Comparison of ENCODE assay signal across 1 cellular context in genomic region chr9:123470121-123470851, GRCh38.
TF ChIP-seq lines count a peak whose summit lies in the region.

No MANE protein-coding gene starts in this region.

TF ChIP-seq in HepG2, 621 proteins besides CTCF, POLR2A, EP300 and RAD21 (continued from another document and continues in another):
- TF ChIP-seq, protein P1, sequence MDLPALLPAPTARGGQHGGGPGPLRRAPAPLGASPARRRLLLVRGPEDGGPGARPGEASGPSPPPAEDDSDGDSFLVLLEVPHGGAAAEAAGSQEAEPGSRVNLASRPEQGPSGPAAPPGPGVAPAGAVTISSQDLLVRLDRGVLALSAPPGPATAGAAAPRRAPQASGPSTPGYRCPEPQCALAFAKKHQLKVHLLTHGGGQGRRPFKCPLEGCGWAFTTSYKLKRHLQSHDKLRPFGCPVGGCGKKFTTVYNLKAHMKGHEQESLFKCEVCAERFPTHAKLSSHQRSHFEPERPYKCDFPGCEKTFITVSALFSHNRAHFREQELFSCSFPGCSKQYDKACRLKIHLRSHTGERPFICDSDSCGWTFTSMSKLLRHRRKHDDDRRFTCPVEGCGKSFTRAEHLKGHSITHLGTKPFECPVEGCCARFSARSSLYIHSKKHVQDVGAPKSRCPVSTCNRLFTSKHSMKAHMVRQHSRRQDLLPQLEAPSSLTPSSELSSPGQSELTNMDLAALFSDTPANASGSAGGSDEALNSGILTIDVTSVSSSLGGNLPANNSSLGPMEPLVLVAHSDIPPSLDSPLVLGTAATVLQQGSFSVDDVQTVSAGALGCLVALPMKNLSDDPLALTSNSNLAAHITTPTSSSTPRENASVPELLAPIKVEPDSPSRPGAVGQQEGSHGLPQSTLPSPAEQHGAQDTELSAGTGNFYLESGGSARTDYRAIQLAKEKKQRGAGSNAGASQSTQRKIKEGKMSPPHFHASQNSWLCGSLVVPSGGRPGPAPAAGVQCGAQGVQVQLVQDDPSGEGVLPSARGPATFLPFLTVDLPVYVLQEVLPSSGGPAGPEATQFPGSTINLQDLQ (CRISPR knock-in tag; IDR thresholded peaks at IDR 0.05): no peak
- TF ChIP-seq KDM1A (CRISPR knock-in tag; IDR thresholded peaks at IDR 0.05) (peak; percentile 73; the same call in 1 of the 2 replicates), POLR2AphosphoS2 (IDR thresholded peaks at IDR 0.05; ENCODE audit: low read depth, low read length) (no peak), SSRP1 (CRISPR knock-in tag; IDR thresholded peaks at IDR 0.05) (no peak), GABPB1 (CRISPR knock-in tag; IDR thresholded peaks at IDR 0.05) (peak; percentile 63), FOXP1 (IDR thresholded peaks at IDR 0.05) (no peak), FOXP1 (CRISPR knock-in tag; IDR thresholded peaks at IDR 0.05) (peak; percentile 73), HDAC2 (CRISPR knock-in tag; IDR thresholded peaks at IDR 0.05) (peak; percentile 85), ZBTB8A (CRISPR knock-in tag; IDR thresholded peaks at IDR 0.05; ENCODE audit: borderline replicate concordance, low read depth) (peak; percentile 65; the same call in 1 of the 2 replicates), ZNF609 (CRISPR knock-in tag; IDR thresholded peaks at IDR 0.05; ENCODE audit: borderline replicate concordance) (peak; percentile 71; the same call in 1 of the 2 replicates), DPF2 (CRISPR knock-in tag; IDR thresholded peaks at IDR 0.05; ENCODE audit: borderline replicate concordance, low read depth) (peak; percentile 73), XRCC5 (optimal IDR thresholded peaks at IDR 0.05; ENCODE audit: low read length) (peak; percentile 39), TCF7 (IDR thresholded peaks at IDR 0.05; ENCODE audit: low read depth) (peak; percentile 46; the same call in 1 of the 2 replicates), ZFP91 (CRISPR knock-in tag; IDR thresholded peaks at IDR 0.05; ENCODE audit: borderline replicate concordance) (peak; percentile 41; the same call in 1 of the 2 replicates), ZBTB1 (CRISPR knock-in tag; IDR thresholded peaks at IDR 0.05; ENCODE audit: borderline replicate concordance) (no peak), MED1 (CRISPR knock-in tag; IDR thresholded peaks at IDR 0.05) (peak; percentile 94), CREM (IDR thresholded peaks at IDR 0.05) (peak; percentile 69), CREM (CRISPR knock-in tag; IDR thresholded peaks at IDR 0.05) (no peak), ZNF614 (CRISPR knock-in tag; IDR thresholded peaks at IDR 0.05; ENCODE audit: borderline replicate concordance) (peak; percentile 72; the same call in 1 of the 2 replicates), MXD4 (CRISPR knock-in tag; IDR thresholded peaks at IDR 0.05) (peak; percentile 80), ZNF138 (CRISPR knock-in tag; IDR thresholded peaks at IDR 0.05; ENCODE audit: low read depth) (no peak), ZNF720 (CRISPR knock-in tag; IDR thresholded peaks at IDR 0.05) (no peak), ZNF142 (CRISPR knock-in tag; IDR thresholded peaks at IDR 0.05) (no peak), PCBP1 (IDR thresholded peaks at IDR 0.05; ENCODE audit: borderline replicate concordance, low read depth, low read length) (no peak), ZNF670 (CRISPR knock-in tag; IDR thresholded peaks at IDR 0.05; ENCODE audit: borderline replicate concordance) (no peak), NFYB (CRISPR knock-in tag; IDR thresholded peaks at IDR 0.05) (peak; percentile 42), ZBTB2 (CRISPR knock-in tag; IDR thresholded peaks at IDR 0.05; ENCODE audit: low read depth) (no peak), ZNF225 (CRISPR knock-in tag; IDR thresholded peaks at IDR 0.05) (peak; percentile 67; the same call in 1 of the 2 replicates), TFDP1 (CRISPR knock-in tag; IDR thresholded peaks at IDR 0.05; ENCODE audit: borderline replicate concordance) (peak; percentile 86), HCFC1 (IDR thresholded peaks at IDR 0.05; ENCODE audit: low read depth, low read length) (no peak; the same call in 1 of the 2 replicates), PBX2 (CRISPR knock-in tag; IDR thresholded peaks at IDR 0.05) (no peak), ZIK1 (CRISPR knock-in tag; IDR thresholded peaks at IDR 0.05; ENCODE audit: borderline replicate concordance, low read depth) (no peak), TBX2 (CRISPR knock-in tag; IDR thresholded peaks at IDR 0.05; ENCODE audit: borderline replicate concordance) (peak; percentile 87)
- TF ChIP-seq, protein P2, sequence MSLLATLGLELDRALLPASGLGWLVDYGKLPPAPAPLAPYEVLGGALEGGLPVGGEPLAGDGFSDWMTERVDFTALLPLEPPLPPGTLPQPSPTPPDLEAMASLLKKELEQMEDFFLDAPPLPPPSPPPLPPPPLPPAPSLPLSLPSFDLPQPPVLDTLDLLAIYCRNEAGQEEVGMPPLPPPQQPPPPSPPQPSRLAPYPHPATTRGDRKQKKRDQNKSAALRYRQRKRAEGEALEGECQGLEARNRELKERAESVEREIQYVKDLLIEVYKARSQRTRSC (CRISPR knock-in tag; IDR thresholded peaks at IDR 0.05; ENCODE audit: low read depth): 0 out of 2 replicates have a peak, but pooled peaks have one; percentile 60
- TF ChIP-seq, protein P3, sequence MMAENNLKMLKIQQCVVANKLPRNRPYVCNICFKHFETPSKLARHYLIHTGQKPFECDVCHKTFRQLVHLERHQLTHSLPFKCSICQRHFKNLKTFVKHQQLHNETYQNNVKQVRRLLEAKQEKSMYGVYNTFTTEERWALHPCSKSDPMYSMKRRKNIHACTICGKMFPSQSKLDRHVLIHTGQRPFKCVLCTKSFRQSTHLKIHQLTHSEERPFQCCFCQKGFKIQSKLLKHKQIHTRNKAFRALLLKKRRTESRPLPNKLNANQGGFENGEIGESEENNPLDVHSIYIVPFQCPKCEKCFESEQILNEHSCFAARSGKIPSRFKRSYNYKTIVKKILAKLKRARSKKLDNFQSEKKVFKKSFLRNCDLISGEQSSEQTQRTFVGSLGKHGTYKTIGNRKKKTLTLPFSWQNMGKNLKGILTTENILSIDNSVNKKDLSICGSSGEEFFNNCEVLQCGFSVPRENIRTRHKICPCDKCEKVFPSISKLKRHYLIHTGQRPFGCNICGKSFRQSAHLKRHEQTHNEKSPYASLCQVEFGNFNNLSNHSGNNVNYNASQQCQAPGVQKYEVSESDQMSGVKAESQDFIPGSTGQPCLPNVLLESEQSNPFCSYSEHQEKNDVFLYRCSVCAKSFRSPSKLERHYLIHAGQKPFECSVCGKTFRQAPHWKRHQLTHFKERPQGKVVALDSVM (CRISPR knock-in tag; IDR thresholded peaks at IDR 0.05): peak; percentile 37; the same call in 1 of the 2 replicates
